ENCODE assay signal across 10 cellular contexts in genomic region chr13:30720470-30720869, GRCh38. TPM values are rescaled to one million over a fixed set of nuclear protein-coding genes. Genes with fewer than 3 reads are reported as not detected.
DNase-seq lines count a peak whose midpoint lies in the region; ATAC-seq and TF ChIP-seq lines count a peak whose summit lies in the region.
"Had no signal": no experiment of that assay in that cellular context is flagged by ENCODE, and none has a peak within 500 bp of the region (broad histone marks: within the 10 kb centered on the region; RNA-seq: fewer than 3 reads in every experiment).

No MANE protein-coding gene starts in this region.

- peak; percentile 55 for DNase-seq in HCEC 1CT
- no peak for DNase-seq in MM.1S
- DNase-seq in mesenchymal stem cell = peak; percentile 42
- DNase-seq in PC-3 = no peak
- DNase-seq in thyroid gland = no peak
- no peak for DNase-seq in lower leg skin (ENCODE audit: low spot score in 2 of 2)
- DNase-seq: central memory CD4-positive, alpha-beta T cell; T1000 had no signal

- POLR2A ChIA-PET in PC-3 (lab: Charles Lee; ENCODE audit: unreplicated experiment) = no interaction called here

- no peaks in the 10 kb centered on the region for H3K9me2 ChIP-seq in MM.1S (replicated peaks; ENCODE audit: insufficient read depth, low read length)
- H3K9me2 ChIP-seq in PC-3 (replicated peaks; ENCODE audit: low read length) = no peaks in the 10 kb centered on the region

- intact Hi-C loops in PC-3 (cut with micrococcal nuclease) (no loop called here), thyroid gland (cut with DNase I) (no loop called here), lower leg skin (cut with DNase I; ENCODE audit: low total_unique reads) (no loop called here)

- H3K18ac ChIP-seq in mesenchymal stem cell (ENCODE audit: low read depth in 1 of 2, low read length in 2 of 2) = no peak overlapping the region

- H3K23ac ChIP-seq in mesenchymal stem cell (ENCODE audit: low read length in 2 of 2) = no peak overlapping the region

- H3K9me3 ChIP-seq in MM.1S (replicated peaks; ENCODE audit: insufficient read depth, low read length) (no peaks in the 10 kb centered on the region), mesenchymal stem cell (ENCODE audit: control insufficient read depth, low read length) (no peaks in the 10 kb centered on the region), PC-3 (ENCODE audit: low read length) (no peaks in the 10 kb centered on the region), thyroid gland (no peaks in the 10 kb centered on the region)

- H4K20me1 ChIP-seq in MM.1S (ENCODE audit: insufficient read depth, low read length) (no peaks in the 10 kb centered on the region), PC-3 (ENCODE audit: low read length) (no peaks in the 10 kb centered on the region)

- no peak overlapping the region for H3K9ac ChIP-seq in MM.1S (ENCODE audit: low read length)
- no peak overlapping the region for H3K9ac ChIP-seq in mesenchymal stem cell (ENCODE audit: low read length)
- no peak overlapping the region for H3K9ac ChIP-seq in PC-3 (ENCODE audit: low read length)

- no peak overlapping the region for H4K91ac ChIP-seq in mesenchymal stem cell (ENCODE audit: low read length)

- no peak overlapping the region for H3K27ac ChIP-seq in MM.1S (ENCODE audit: low read length)
- H3K27ac ChIP-seq in mesenchymal stem cell (ENCODE audit: low read length, poor library complexity, severe bottlenecking) = no peak overlapping the region
- no peak overlapping the region for H3K27ac ChIP-seq in PC-3 (ENCODE audit: low read length)
- H3K27ac ChIP-seq in thyroid gland = no peak overlapping the region

- peak overlapping the region; percentile 22; the same call in 1 of the 2 replicates for H3K4me2 ChIP-seq in MM.1S (ENCODE audit: low read depth, low read length)
- no peak overlapping the region for H3K4me2 ChIP-seq in mesenchymal stem cell (ENCODE audit: low read length, poor library complexity, severe bottlenecking)
- no peak overlapping the region for H3K4me2 ChIP-seq in PC-3 (ENCODE audit: low read length)

- H3K4me1 ChIP-seq in MM.1S (ENCODE audit: low read length) = peaks cover 12% of the 10 kb centered on the region
- H3K4me1 ChIP-seq in mesenchymal stem cell (ENCODE audit: control insufficient read depth, insufficient read depth, low read depth, low read length) = peaks cover 7% of the 10 kb centered on the region
- peaks cover 48% of the 10 kb centered on the region for H3K4me1 ChIP-seq in PC-3 (ENCODE audit: insufficient read depth, low read length)
- no peaks in the 10 kb centered on the region for H3K4me1 ChIP-seq in thyroid gland

- no peak overlapping the region for H4K8ac ChIP-seq in mesenchymal stem cell (ENCODE audit: low read length)

- TF ChIP-seq POLR2A in thyroid gland (IDR thresholded peaks at IDR 0.05) (no peak), lower leg skin (IDR thresholded peaks at IDR 0.05) (no peak)

- H2BK5ac ChIP-seq in mesenchymal stem cell (ENCODE audit: low read depth, low read length, poor library complexity, severe bottlenecking) = no peak overlapping the region

- ATAC-seq in GM18502 (IDR thresholded peaks at IDR 0.05; ENCODE audit: poor library complexity, unreplicated experiment) = peak; percentile 82
- ATAC-seq in PC-3 = no peak
- ATAC-seq in HG02970 (IDR thresholded peaks at IDR 0.05; ENCODE audit: low FRiP score, unreplicated experiment) = no peak

- CTCF ChIA-PET in PC-3 (lab: Charles Lee) = no interaction called here

- H3K36me3 ChIP-seq in MM.1S (replicated peaks; ENCODE audit: insufficient read depth, low read length) = no peaks in the 10 kb centered on the region
- no peaks in the 10 kb centered on the region for H3K36me3 ChIP-seq in mesenchymal stem cell (ENCODE audit: control insufficient read depth in 1 of 2, insufficient read depth in 2 of 2, low read depth in 1 of 2, low read length in 2 of 2)
- no peaks in the 10 kb centered on the region for H3K36me3 ChIP-seq in PC-3 (ENCODE audit: low read depth, low read length)
- H3K36me3 ChIP-seq in thyroid gland = no peaks in the 10 kb centered on the region

- no peak overlapping the region for H3K4ac ChIP-seq in mesenchymal stem cell (ENCODE audit: low read depth in 1 of 2, low read length in 2 of 2)

- TF ChIP-seq CTCF in MM.1S (IDR thresholded peaks at IDR 0.05; ENCODE audit: low read length) = no peak
- TF ChIP-seq CTCF in PC-3 (conservative IDR thresholded peaks at IDR 0.05; ENCODE audit: low read depth, low read length) = no peak
- no peak for TF ChIP-seq CTCF in thyroid gland (IDR thresholded peaks at IDR 0.05)
- TF ChIP-seq CTCF in lower leg skin (IDR thresholded peaks at IDR 0.05) = no peak

- H3K79me2 ChIP-seq in MM.1S (ENCODE audit: low read length) = no peaks in the 10 kb centered on the region
- no peaks in the 10 kb centered on the region for H3K79me2 ChIP-seq in PC-3 (ENCODE audit: low read length)

- H3K27me3 ChIP-seq in MM.1S (replicated peaks; ENCODE audit: insufficient read depth, low read length) (no peaks in the 10 kb centered on the region), mesenchymal stem cell (ENCODE audit: control insufficient read depth in 1 of 2, insufficient read depth in 1 of 2, low read length in 2 of 2) (no peaks in the 10 kb centered on the region), PC-3 (ENCODE audit: low read length) (no peaks in the 10 kb centered on the region), thyroid gland (no peaks in the 10 kb centered on the region)

- no peak overlapping the region for H2BK12ac ChIP-seq in mesenchymal stem cell (ENCODE audit: low read length in 2 of 2)

- H2AFZ ChIP-seq in MM.1S (ENCODE audit: low read length) (no peak overlapping the region), mesenchymal stem cell (ENCODE audit: low read depth, low read length) (no peak overlapping the region), PC-3 (ENCODE audit: low read length) (no peak overlapping the region)

- no peak overlapping the region for H2BK15ac ChIP-seq in mesenchymal stem cell (ENCODE audit: low read depth, poor library complexity, severe bottlenecking)

- H3K14ac ChIP-seq in mesenchymal stem cell (ENCODE audit: low read length in 2 of 2) = no peak overlapping the region

- BruUV-seq in PC-3 (replicated peaks; lab: Mats Ljungman, UMichigan) = no TSS peak

- no peak overlapping the region for H2AK5ac ChIP-seq in mesenchymal stem cell (ENCODE audit: low read length, severe bottlenecking)

- no peaks in the 10 kb centered on the region for H3K79me1 ChIP-seq in mesenchymal stem cell (replicated peaks; ENCODE audit: low read length, poor library complexity, severe bottlenecking)

- no peak overlapping the region for H2BK120ac ChIP-seq in mesenchymal stem cell (ENCODE audit: low read depth, low read length)

- H3F3A ChIP-seq in MM.1S (ENCODE audit: insufficient read depth, low read length) = no peaks in the 10 kb centered on the region
- H3F3A ChIP-seq in PC-3 (ENCODE audit: low read length, unreplicated experiment) = peaks cover 3% of the 10 kb centered on the region

- no peak overlapping the region for H3K4me3 ChIP-seq in MM.1S (ENCODE audit: low read length)
- no peak overlapping the region for H3K4me3 ChIP-seq in mesenchymal stem cell (ENCODE audit: insufficient read depth in 1 of 2, low read depth in 1 of 2, low read length in 2 of 2)
- H3K4me3 ChIP-seq in PC-3 (ENCODE audit: low read length) = no peak overlapping the region
- H3K4me3 ChIP-seq in thyroid gland (replicated peaks in 1 of 3) = no peak overlapping the region
- H3K4me3 ChIP-seq in lower leg skin (ENCODE audit: low read depth, poor library complexity, severe bottlenecking) = no peak overlapping the region

RNA-seq across cellular contexts. Expression of gene ALOX5AP, which starts 14.9 kb away (rescaled TPM):
- 14.2 TPM for polyA plus RNA-seq in mesenchymal stem cell (2013, experiment 1 of 2)
- polyA plus RNA-seq in mesenchymal stem cell (2013, experiment 2 of 2) = 15.0 TPM
- not detected in 2 replicates for total RNA-seq in PC-3 (2014; rRNA removed)
- total RNA-seq in thyroid gland = 10 to 100 TPM in 1 of 4 donors, 1 to 10 TPM in 3; 3.6 to 13.4 (median 6.1) TPM
- 10 to 100 TPM in 1 of 4 donors, 1 to 10 TPM in 3; 4.2 to 10.9 (median 6.2) TPM for total RNA-seq in lower leg skin

Comparison
In these comparisons a context has a peak if more than half of its experiments do, and no peak if none do; other contexts are left out.
1. DNase-seq: peak in HCEC 1CT (single experiment) and mesenchymal stem cell (single experiment); none in MM.1S (single experiment), PC-3 (single experiment), thyroid gland (0 of 2) and lower leg skin (0 of 2).